ENCODE assay signal across 21 cellular contexts in the genomic region with DNA sequence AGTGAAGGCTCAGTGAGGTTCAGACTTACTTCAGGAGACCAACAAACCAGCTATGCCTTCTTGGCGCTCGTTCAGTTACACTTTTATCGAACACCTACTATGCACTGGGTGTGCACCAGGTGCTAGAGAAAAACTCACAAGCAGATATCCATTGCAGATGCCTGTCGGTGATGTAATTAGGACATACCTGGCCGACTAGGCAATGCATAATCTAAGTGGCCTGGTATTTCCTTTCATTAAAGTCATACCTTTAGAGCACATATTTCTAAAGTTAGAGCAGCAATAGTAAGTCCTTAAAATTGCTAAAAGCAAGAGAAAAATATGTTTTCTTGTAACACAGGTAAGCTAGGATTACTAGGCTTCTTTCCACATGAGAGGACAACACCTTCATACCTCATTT.
A peak's percentile ranks its signal among the peaks of the same experiment; 100 is the strongest.
DNase-seq lines count a peak whose midpoint lies in the region; ATAC-seq and TF ChIP-seq lines count a peak whose summit lies in the region.
"Had no signal": no experiment of that assay in that cellular context is flagged by ENCODE, and none has a peak within 500 bp of the region (broad histone marks: within the 10 kb centered on the region; RNA-seq: fewer than 3 reads in every experiment).

No MANE protein-coding gene starts in this region.

- no peak for ATAC-seq in lower lobe of right lung
- ATAC-seq in GM18861 (IDR thresholded peaks at IDR 0.05; ENCODE audit: unreplicated experiment) = no peak
- ATAC-seq: HCT116 had no signal

- H3K4me3 ChIP-seq in epithelial cell of esophagus (ENCODE audit: low read length) (no peak overlapping the region), transverse colon (no peak overlapping the region), lower lobe of right lung (no peak overlapping the region)
- H3K4me3 ChIP-seq: SJCRH30 had no signal

- H3K9me3 ChIP-seq in transverse colon (no peaks in the 10 kb centered on the region), lower lobe of right lung (no peaks in the 10 kb centered on the region)
- H3K9me3 ChIP-seq: SJCRH30 had no signal

- in situ Hi-C loops in transverse colon (cut with MboI; ENCODE audit: low pct_ligation_motif_present in 1 of 4, low pct_unique_long_range_greater_than_20kb in 1 of 4, low sequenced_read_pairs in 3 of 4) = no loop called here

- H3K36me3 ChIP-seq in transverse colon (no peaks in the 10 kb centered on the region), lower lobe of right lung (no peaks in the 10 kb centered on the region)
- H3K36me3 ChIP-seq: SJCRH30 had no signal

- WGBS in transverse colon (ENCODE audit: low coverage in 1 of 2), 2 donors = 80% methylated on average over 5 of the region's 5 CpGs; no CpG with 5 or more reads in 1 of the 2 donors

- H3K27ac ChIP-seq in transverse colon = peak overlapping the region in 3 of 4 donors; percentile 21 to 47 (median 41)
- no peak overlapping the region for H3K27ac ChIP-seq in lower lobe of right lung
- H3K27ac ChIP-seq: SJCRH30 had no signal

- intact Hi-C loops in transverse colon (cut with DNase I; ENCODE audit: low total_unique reads) (loop anchor here (5.0 to 10.0 kb wide), 2 partner anchors 155 to 377 kb away; no protein-coding TSS in a partner anchor), lower lobe of right lung (cut with DNase I) (no loop called here)

- H3K27me3 ChIP-seq in transverse colon (no peaks in the 10 kb centered on the region), lower lobe of right lung (ENCODE audit: low read depth) (no peaks in the 10 kb centered on the region)
- H3K27me3 ChIP-seq: SJCRH30 had no signal

- TF ChIP-seq CTCF in epithelial cell of esophagus (IDR thresholded peaks at IDR 0.05; ENCODE audit: insufficient read depth, low read depth, low read length, missing control alignments) = no peak
- no peak for TF ChIP-seq CTCF in transverse colon (IDR thresholded peaks at IDR 0.05)
- TF ChIP-seq CTCF in lower lobe of right lung (IDR thresholded peaks at IDR 0.05) = no peak

- DNase-seq in NCI-H226 = peak; percentile 34
- DNase-seq in epithelial cell of esophagus (ENCODE audit: low read depth) = peak; percentile 84
- DNase-seq in kidney glomerular epithelial cell (lab: John Stamatoyannopoulos, UW) = peak; percentile 3
- DNase-seq in transverse colon = no peak
- DNase-seq in lower lobe of right lung = no peak
- DNase-seq in activated T-cell treated with anti-CD3 and anti-CD28 coated beads for 4 hours = no peak
- DNase-seq: ACHN, AML-193, GDM1, GOT3, Kasumi-1, MM.1S, NCI-H1092, NCI-H146, NCI-H2081 treated with DMSO at 0.1 percent for 48 hours, NCI-H524, NCI-H82, RPMI8226, SJCRH30 had no signal

- peaks cover 0 to 36% (median 12%) of the 10 kb centered on the region in 4 donors for H3K4me1 ChIP-seq in transverse colon
- H3K4me1 ChIP-seq in lower lobe of right lung = no peaks in the 10 kb centered on the region

- no peak for TF ChIP-seq EP300 in transverse colon (IDR thresholded peaks at IDR 0.05; ENCODE audit: low read depth)

- no peak for TF ChIP-seq POLR2A in transverse colon (IDR thresholded peaks at IDR 0.05)

Comparison
In these comparisons a context has a peak if more than half of its experiments do, and no peak if none do; other contexts are left out.
1. DNase-seq: peak in NCI-H226 (single experiment), epithelial cell of esophagus (single experiment) and kidney glomerular epithelial cell (single experiment); none in transverse colon (single experiment), lower lobe of right lung (single experiment) and activated T-cell treated with anti-CD3 and anti-CD28 coated beads for 4 hours (single experiment).